In genomic region chr3:53132347-53132746, GRCh38 we compare ENCODE assay signal across 19 cellular contexts. TPM values are rescaled to one million over a fixed set of nuclear protein-coding genes. Genes with fewer than 3 reads are reported as not detected.
DNase-seq lines count a peak whose midpoint lies in the region; ATAC-seq, FAIRE-seq and TF ChIP-seq lines count a peak whose summit lies in the region.
"Had no signal": no experiment of that assay in that cellular context is flagged by ENCODE, and none has a peak within 500 bp of the region (broad histone marks: within the 10 kb centered on the region; RNA-seq: fewer than 3 reads in every experiment).

No MANE protein-coding gene starts in this region.

- H3K4me2 ChIP-seq in HCT116 (ENCODE audit: low read length): peak overlapping the region; percentile 92
- no peak overlapping the region for H3K4me2 ChIP-seq in mesenchymal stem cell (ENCODE audit: low read length, poor library complexity, severe bottlenecking)
- H3K4me2 ChIP-seq: KMS-11, smooth muscle cell had no signal

- H3K18ac ChIP-seq in mesenchymal stem cell (ENCODE audit: low read depth in 1 of 2, low read length in 2 of 2): no peak overlapping the region

- no peaks in the 10 kb centered on the region for H3K9me3 Mint-ChIP-seq in activated naive CD8-positive, alpha-beta T cell treated with anti-CD3 and anti-CD28 coated beads for 36 hours
- H3K9me3 Mint-ChIP-seq: activated CD4-positive, alpha-beta T cell treated with anti-CD3 and anti-CD28 coated beads, Interleukin-2, amount 10 ng/mL, durations not matched to agents 24 days and 14 days had no signal

- peaks cover 11% of the 10 kb centered on the region for H3K79me1 ChIP-seq in mesenchymal stem cell (replicated peaks; ENCODE audit: low read length, poor library complexity, severe bottlenecking)

- no peaks in the 10 kb centered on the region for H3K27me3 ChIP-seq in HCT116 (ENCODE audit: insufficient read depth, low read length)
- H3K27me3 ChIP-seq in small intestine (ENCODE audit: control insufficient read depth in 2 of 2, insufficient read depth in 2 of 2, low read length in 2 of 2): no peaks in the 10 kb centered on the region
- no peaks in the 10 kb centered on the region for H3K27me3 ChIP-seq in mesenchymal stem cell (ENCODE audit: control insufficient read depth in 1 of 2, insufficient read depth in 1 of 2, low read length in 2 of 2)
- H3K27me3 ChIP-seq: BE2C, tibial nerve had no signal

- H2AK5ac ChIP-seq in mesenchymal stem cell (ENCODE audit: low read length, severe bottlenecking): no peak overlapping the region

- H2BK5ac ChIP-seq in mesenchymal stem cell (ENCODE audit: low read depth, low read length, poor library complexity, severe bottlenecking): no peak overlapping the region

- no peaks in the 10 kb centered on the region for H3K9me3 ChIP-seq in HCT116 (ENCODE audit: control insufficient read depth in 1 of 2, insufficient read depth in 1 of 2, low read depth in 1 of 2, low read length in 2 of 2)
- H3K9me3 ChIP-seq in small intestine (ENCODE audit: control insufficient read depth, low read depth): no peaks in the 10 kb centered on the region
- no peaks in the 10 kb centered on the region for H3K9me3 ChIP-seq in mesenchymal stem cell (ENCODE audit: control insufficient read depth, low read length)
- H3K9me3 ChIP-seq: BE2C, tibial nerve had no signal

- 46 to 71% (median 58%) methylated on average over 5 of the region's 5 CpGs for WGBS in small intestine, 3 donors
- 83% methylated on average over 5 of the region's 5 CpGs for WGBS in mesenchymal stem cell

- peaks cover 27% of the 10 kb centered on the region for H3K79me2 ChIP-seq in HCT116 (ENCODE audit: insufficient read depth, low read length)

- peak overlapping the region; percentile 21; the same call in 1 of the 2 replicates for H3K9ac ChIP-seq in HCT116 (ENCODE audit: low read length)
- H3K9ac ChIP-seq in mesenchymal stem cell (ENCODE audit: low read length): no peak overlapping the region
- H3K9ac ChIP-seq: KMS-11, parathyroid adenoma had no signal

- no peak overlapping the region for H3K27ac ChIP-seq in HCT116 (ENCODE audit: low read depth, low read length)
- peak overlapping the region in 1 of 2 donors; percentile 32 for H3K27ac ChIP-seq in small intestine (ENCODE audit: low read depth in 1 of 2, low read length in 1 of 2)
- H3K27ac ChIP-seq in mesenchymal stem cell (ENCODE audit: low read length, poor library complexity, severe bottlenecking): no peak overlapping the region
- H3K27ac ChIP-seq: KMS-11, parathyroid adenoma had no signal

- H2BK12ac ChIP-seq in mesenchymal stem cell (ENCODE audit: low read length in 2 of 2): no peak overlapping the region

- intact Hi-C loops in HCT116 (cut with micrococcal nuclease): no loop called here

- BruUV-seq in HCT116 (replicated peaks; lab: Mats Ljungman, UMichigan): no TSS peak

- peaks cover 19% of the 10 kb centered on the region for H3K4me1 Mint-ChIP-seq in activated naive CD8-positive, alpha-beta T cell treated with anti-CD3 and anti-CD28 coated beads for 36 hours

- CTCF ChIA-PET in HCT116 (lab: Charles Lee): interaction anchor here (0.9 to 1.1 kb wide), 2 partner anchors 13 to 64 kb away, joined by 3 read pairs; no protein-coding TSS in a partner anchor

- H4K91ac ChIP-seq in mesenchymal stem cell (ENCODE audit: low read length): no peak overlapping the region

- POLR2A ChIA-PET in HCT116 (lab: Charles Lee): interaction anchor here (1.0 kb wide), 1 partner anchor 9 kb away, joined by 3 read pairs; no protein-coding TSS in a partner anchor

- H3K4me3 ChIP-seq in HCT116 (replicated peaks in 1 of 2; ENCODE audit: low read depth in 1 of 2, low read length in 2 of 2) (peak overlapping the region in 1 of 2 experiments; percentile 13; a peak in 1 of 4 replicates), small intestine (ENCODE audit: low read depth in 1 of 2, low read length in 2 of 2) (no peak overlapping the region), mesenchymal stem cell (ENCODE audit: insufficient read depth in 1 of 2, low read depth in 1 of 2, low read length in 2 of 2) (no peak overlapping the region)
- H3K4me3 ChIP-seq: smooth muscle cell, tibial nerve had no signal

- RAD21 ChIA-PET in HCT116 (lab: Charles Lee; ENCODE audit: low non-redundant PET in 1 of 2, low total read pairs in 2 of 2, uncharacterized antibody in 2 of 2, unreplicated experiment in 2 of 2): no interaction called here

- no peak overlapping the region for H2BK15ac ChIP-seq in mesenchymal stem cell (ENCODE audit: low read depth, poor library complexity, severe bottlenecking)

- DNase-seq in HCT116 (ENCODE audit: low read depth, low spot score) (no peak), islet precursor cell (peak; percentile 66), small intestine (peak; percentile 66), mesenchymal stem cell (no peak)
- DNase-seq in activated naive CD8-positive, alpha-beta T cell treated with anti-CD3 and anti-CD28 coated beads for 36 hours: no peak
- no peak for DNase-seq in activated CD4-positive, alpha-beta T cell treated with anti-CD3 and anti-CD28 coated beads, Interleukin-2, amount 50 U/mL, for 4 hours
- DNase-seq: activated CD4-positive, alpha-beta T cell treated with anti-CD3 and anti-CD28 coated beads, Interleukin-2, amount 10 ng/mL, durations not matched to agents 24 days and 14 days; BE2C; hypothalamus; NCI-H1092 treated with DMSO at 0.1 percent for 48 hours; NCI-H2171 treated with DMSO at 0.1 percent for 48 hours; NCI-H82; T1000 had no signal

- no peaks in the 10 kb centered on the region for H4K20me1 ChIP-seq in HCT116 (ENCODE audit: insufficient read depth)

- H2BK120ac ChIP-seq in mesenchymal stem cell (ENCODE audit: low read depth, low read length): no peak overlapping the region

- no peak for TF ChIP-seq CTCF in HCT116 (IDR thresholded peaks at IDR 0.05 in 2 of 3, conservative IDR thresholded peaks at IDR 0.05 in 1 of 3; ENCODE audit: borderline replicate concordance in 1 of 3, insufficient read depth in 1 of 3, low read depth in 2 of 3, low read length in 2 of 3)

- no peaks in the 10 kb centered on the region for H3K27me3 Mint-ChIP-seq in activated naive CD8-positive, alpha-beta T cell treated with anti-CD3 and anti-CD28 coated beads for 36 hours
- H3K27me3 Mint-ChIP-seq: activated CD4-positive, alpha-beta T cell treated with anti-CD3 and anti-CD28 coated beads, Interleukin-2, amount 10 ng/mL, durations not matched to agents 24 days and 14 days had no signal

- H3K4me1 ChIP-seq in HCT116 (ENCODE audit: control insufficient read depth in 1 of 2, insufficient read depth in 2 of 2, low read length in 2 of 2) (peaks cover 22 to 43% of the 10 kb centered on the region in 2 experiments), small intestine (ENCODE audit: control insufficient read depth in 2 of 2, insufficient read depth in 1 of 2, low read depth in 1 of 2, low read length in 1 of 2) (peaks cover 0 to 10% of the 10 kb centered on the region in 2 donors), mesenchymal stem cell (ENCODE audit: control insufficient read depth, insufficient read depth, low read depth, low read length) (peaks cover 4% of the 10 kb centered on the region)
- H3K4me1 ChIP-seq: BE2C had no signal

- ATAC-seq in HCT116 (no peak), HG03469 (IDR thresholded peaks at IDR 0.05; ENCODE audit: unreplicated experiment) (no peak), GM19452 (IDR thresholded peaks at IDR 0.05; ENCODE audit: unreplicated experiment) (no peak)

- H3K9me2 ChIP-seq in HCT116 (ENCODE audit: insufficient read depth): no peaks in the 10 kb centered on the region

- H3K36me3 Mint-ChIP-seq in activated naive CD8-positive, alpha-beta T cell treated with anti-CD3 and anti-CD28 coated beads for 36 hours: peaks cover 3% of the 10 kb centered on the region

- no peak for FAIRE-seq in small intestine (lab: Jason Lieb, UNC)

- no peak overlapping the region for H4K8ac ChIP-seq in mesenchymal stem cell (ENCODE audit: low read length)

- H3K36me3 ChIP-seq in HCT116 (ENCODE audit: control insufficient read depth in 1 of 2, insufficient read depth in 2 of 2, low read length in 2 of 2) (no peaks in the 10 kb centered on the region), small intestine (ENCODE audit: control insufficient read depth in 2 of 2, insufficient read depth in 2 of 2, low read length in 2 of 2) (no peaks in the 10 kb centered on the region), mesenchymal stem cell (ENCODE audit: control insufficient read depth in 1 of 2, insufficient read depth in 2 of 2, low read depth in 1 of 2, low read length in 2 of 2) (no peaks in the 10 kb centered on the region)
- H3K36me3 ChIP-seq: BE2C had no signal

- no peak for TF ChIP-seq RAD21 in HCT116 (IDR thresholded peaks at IDR 0.05; ENCODE audit: low read depth)

- no peak for TF ChIP-seq POLR2A in HCT116 (IDR thresholded peaks at IDR 0.05; ENCODE audit: borderline replicate concordance, extremely low read depth, insufficient read depth, insufficient read length)

- H3K4ac ChIP-seq in mesenchymal stem cell (ENCODE audit: low read depth in 1 of 2, low read length in 2 of 2): no peak overlapping the region

- peak overlapping the region; percentile 47 for H2AFZ ChIP-seq in HCT116 (ENCODE audit: low read depth, low read length, poor library complexity, severe bottlenecking)
- H2AFZ ChIP-seq in mesenchymal stem cell (ENCODE audit: low read depth, low read length): no peak overlapping the region
- H2AFZ ChIP-seq: parathyroid adenoma had no signal

- no peak overlapping the region for H3K23ac ChIP-seq in mesenchymal stem cell (ENCODE audit: low read length in 2 of 2)

- H3K14ac ChIP-seq in mesenchymal stem cell (ENCODE audit: low read length in 2 of 2): no peak overlapping the region

- H3K27ac Mint-ChIP-seq in activated naive CD8-positive, alpha-beta T cell treated with anti-CD3 and anti-CD28 coated beads for 36 hours: peak overlapping the region; percentile 39
- H3K27ac Mint-ChIP-seq: activated CD4-positive, alpha-beta T cell treated with anti-CD3 and anti-CD28 coated beads, Interleukin-2, amount 10 ng/mL, durations not matched to agents 24 days and 14 days had no signal

- no peak overlapping the region for H3K4me3 Mint-ChIP-seq in activated naive CD8-positive, alpha-beta T cell treated with anti-CD3 and anti-CD28 coated beads for 36 hours
- H3K4me3 Mint-ChIP-seq: activated CD4-positive, alpha-beta T cell treated with anti-CD3 and anti-CD28 coated beads, Interleukin-2, amount 10 ng/mL, durations not matched to agents 24 days and 14 days had no signal

TF ChIP-seq in HCT116, 20 proteins besides CTCF, POLR2A, EP300 and RAD21 (continues in another document):
- peak; percentile 16 for TF ChIP-seq TCF7L2 (IDR thresholded peaks at IDR 0.05; ENCODE audit: borderline replicate concordance, extremely low read depth, insufficient read depth, insufficient read length)

RNA-seq across cellular contexts. Expression of gene RFT1, which starts 2.1 kb away (rescaled TPM):
- 33.6 TPM for total RNA-seq in HCT116 (2021; ENCODE audit: unreplicated experiment)
- 25.1 and 33.3 TPM in 2 replicates for polyA plus RNA-seq in HCT116 (2012)
- total RNA-seq in activated naive CD8-positive, alpha-beta T cell treated with anti-CD3 and anti-CD28 coated beads for 36 hours: 10 to 100 TPM; 49.3 to 50.7 TPM
- 10 to 100 TPM in 1 of 3 donors, 1 to 10 TPM in 2; 1.3 to 17.2 (median 1.9) TPM for polyA plus RNA-seq in small intestine
- 10.1 TPM for polyA plus RNA-seq in mesenchymal stem cell (2013, experiment 1 of 2)
- 10.0 TPM for polyA plus RNA-seq in mesenchymal stem cell (2013, experiment 2 of 2)

RNA-seq across cellular contexts. Expression of gene PRKCD, which starts 28.7 kb away (rescaled TPM):
- total RNA-seq in HCT116 (2021; ENCODE audit: unreplicated experiment): 34.4 TPM
- polyA plus RNA-seq in HCT116 (2012): 34.6 and 38.9 TPM in 2 replicates
- 10 to 100 TPM; 16.5 to 17.5 TPM for total RNA-seq in activated naive CD8-positive, alpha-beta T cell treated with anti-CD3 and anti-CD28 coated beads for 36 hours
- 100 to 1,000 TPM in 1 of 3 donors, 10 to 100 TPM in 2; 28.9 to 150 (median 99.7) TPM for polyA plus RNA-seq in small intestine
- 16.8 TPM for polyA plus RNA-seq in mesenchymal stem cell (2013, experiment 1 of 2)
- 15.8 TPM for polyA plus RNA-seq in mesenchymal stem cell (2013, experiment 2 of 2)

Comparison
In these comparisons a context has a peak if more than half of its experiments do, and no peak if none do; other contexts are left out.
1. DNase-seq: peak in islet precursor cell (single experiment) and small intestine (single experiment); none in HCT116 (single experiment), activated naive CD8-positive, alpha-beta T cell treated with anti-CD3 and anti-CD28 coated beads for 36 hours (single experiment), activated CD4-positive, alpha-beta T cell treated with anti-CD3 and anti-CD28 coated beads, Interleukin-2, amount 50 U/mL, for 4 hours (0 of 2) and mesenchymal stem cell (single experiment).